Comparison of ENCODE assay signal across 23 cellular contexts in the genomic region with DNA sequence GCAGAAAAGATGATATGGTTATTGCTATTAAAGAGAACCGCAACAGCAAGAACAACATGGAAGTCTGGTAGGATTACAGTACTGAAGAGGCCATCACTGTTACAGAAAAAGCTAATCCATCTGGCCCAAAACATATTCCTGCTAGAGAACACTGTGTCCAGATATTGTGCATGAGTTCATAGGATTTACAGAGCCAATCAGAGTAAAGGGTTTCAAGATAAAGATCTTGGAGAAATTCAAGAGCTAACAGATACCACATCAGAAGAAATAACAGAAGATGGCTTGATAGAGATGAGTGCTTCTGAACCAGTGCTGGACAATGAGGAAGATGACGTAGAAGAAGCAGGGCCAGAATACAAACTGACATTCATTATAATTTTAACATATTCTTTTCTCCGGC.
"Had no signal": no experiment of that assay in that cellular context is flagged by ENCODE, and none has a peak within 500 bp of the region (broad histone marks: within the 10 kb centered on the region; RNA-seq: fewer than 3 reads in every experiment).

No MANE protein-coding gene starts in this region.

- H3K36me3 ChIP-seq: colonic mucosa, WERI-Rb-1 had no signal

- H3K27me3 ChIP-seq: body of pancreas, colonic mucosa had no signal

- H3K27me3 Mint-ChIP-seq: activated B cell treated with CpG ODN at 0.5 μM for 24 hours; activated CD4-positive, alpha-beta memory T cell treated with anti-CD3 and anti-CD28 coated beads for 36 hours; activated CD8-positive, alpha-beta memory T cell treated with anti-CD3 and anti-CD28 coated beads, Interleukin-2, amount 10 ng/mL, durations not matched to agents 7 days and 5 days; activated naive CD4-positive, alpha-beta T cell treated with anti-CD3 and anti-CD28 coated beads, Interleukin-2, amount 10 ng/mL, durations not matched to agents 7 days and 5 days; activated naive CD8-positive, alpha-beta T cell; T-helper 17 cell had no signal

- H3K9me3 Mint-ChIP-seq: activated B cell treated with CpG ODN at 0.5 μM for 24 hours had no signal

- H3K4me1 Mint-ChIP-seq: activated B cell treated with CpG ODN at 0.5 μM for 24 hours; activated naive CD4-positive, alpha-beta T cell treated with anti-CD3 and anti-CD28 coated beads, Interleukin-2, amount 10 ng/mL, durations not matched to agents 7 days and 5 days had no signal

- DNase-seq: activated B cell treated with CpG ODN at 0.5 μM for 24 hours; activated CD8-positive, alpha-beta memory T cell treated with anti-CD3 and anti-CD28 coated beads, Interleukin-2, amount 10 ng/mL, durations not matched to agents 7 days and 5 days; activated CD8-positive, alpha-beta memory T cell treated with anti-CD3 and anti-CD28 coated beads, Interleukin-2, amount 50 U/mL, for 4 hours; activated CD8-positive, alpha-beta T cell treated with anti-CD3 and anti-CD28 coated beads, Interleukin-2, amount 10 ng/mL, durations not matched to agents 7 days and 5 days; activated naive CD4-positive, alpha-beta T cell treated with anti-CD3 and anti-CD28 coated beads, Interleukin-2, amount 10 ng/mL, durations not matched to agents 7 days and 5 days; activated T-cell treated with anti-CD3 and anti-CD28 coated beads, Interleukin-2, amount 50 U/mL, for 1 hour; amygdala; aorta; body of pancreas; caudate nucleus; colonic mucosa; effector CD8-positive, alpha-beta T cell; foreskin fibroblast; head of caudate nucleus; T-helper 1 cell; T-helper 17 cell; T1000; WERI-Rb-1 had no signal

- H3K9me3 ChIP-seq: colonic mucosa had no signal

- H3K4me1 ChIP-seq: body of pancreas, colonic mucosa had no signal

- H3K4me3 Mint-ChIP-seq: activated B cell treated with CpG ODN at 0.5 μM for 24 hours; activated CD4-positive, alpha-beta memory T cell treated with anti-CD3 and anti-CD28 coated beads for 36 hours; activated CD8-positive, alpha-beta memory T cell treated with anti-CD3 and anti-CD28 coated beads, Interleukin-2, amount 10 ng/mL, durations not matched to agents 7 days and 5 days; activated CD8-positive, alpha-beta T cell treated with anti-CD3 and anti-CD28 coated beads, Interleukin-2, amount 10 ng/mL, durations not matched to agents 7 days and 5 days; activated naive CD4-positive, alpha-beta T cell treated with anti-CD3 and anti-CD28 coated beads, Interleukin-2, amount 10 ng/mL, durations not matched to agents 7 days and 5 days; activated naive CD8-positive, alpha-beta T cell; activated T-helper 1 cell treated with anti-CD3 and anti-CD28 coated beads, Interleukin-12 subunit alpha, Interleukin-12 subunit beta, Interleukin-2, Interleukin-4 antibody, amounts not matched to agents 30 ng/mL and 10 ng/mL and 1 ng/mL, durations not matched to agents 14 hours and 24 hours and 36 hours; T-helper 17 cell had no signal

- ATAC-seq: activated CD8-positive, alpha-beta memory T cell treated with anti-CD3 and anti-CD28 coated beads, Interleukin-2, amount 10 ng/mL, durations not matched to agents 7 days and 5 days; activated CD8-positive, alpha-beta T cell treated with anti-CD3 and anti-CD28 coated beads, Interleukin-2, amount 10 ng/mL, durations not matched to agents 7 days and 5 days; body of pancreas; esophagus mucosa; T-helper 17 cell had no signal

- FAIRE-seq: frontal cortex had no signal

- H3K27ac Mint-ChIP-seq: activated B cell treated with CpG ODN at 0.5 μM for 24 hours; activated CD8-positive, alpha-beta memory T cell treated with anti-CD3 and anti-CD28 coated beads, Interleukin-2, amount 10 ng/mL, durations not matched to agents 7 days and 5 days; activated CD8-positive, alpha-beta T cell treated with anti-CD3 and anti-CD28 coated beads, Interleukin-2, amount 10 ng/mL, durations not matched to agents 7 days and 5 days; activated naive CD4-positive, alpha-beta T cell treated with anti-CD3 and anti-CD28 coated beads, Interleukin-2, amount 10 ng/mL, durations not matched to agents 7 days and 5 days; activated T-helper 1 cell treated with anti-CD3 and anti-CD28 coated beads, Interleukin-12 subunit alpha, Interleukin-12 subunit beta, Interleukin-2, Interleukin-4 antibody, amounts not matched to agents 30 ng/mL and 10 ng/mL and 1 ng/mL, durations not matched to agents 14 hours and 24 hours and 36 hours; T-helper 17 cell had no signal

- H3K4me3 ChIP-seq: body of pancreas, colonic mucosa had no signal

- H3K27ac ChIP-seq: body of pancreas, colonic mucosa, WERI-Rb-1 had no signal
